Comparison of ENCODE assay signal across 12 cellular contexts in the genomic region with DNA sequence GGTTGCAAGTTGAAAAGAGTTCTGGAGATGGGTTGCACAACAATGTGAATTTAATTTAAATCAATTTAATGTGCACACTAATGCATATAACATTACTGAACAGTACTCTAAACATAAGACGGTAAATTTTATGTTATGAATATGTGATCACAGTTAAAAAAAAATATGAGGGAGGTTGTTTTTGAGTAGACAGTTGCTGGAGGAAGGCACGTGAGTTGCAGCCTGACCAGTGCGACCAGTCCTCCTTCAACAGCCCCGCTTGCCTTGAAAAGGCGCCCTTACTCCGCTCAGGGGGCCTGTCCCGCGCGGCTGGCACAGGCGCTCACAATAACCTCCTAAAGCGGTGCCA. TPM values are rescaled to one million over a fixed set of nuclear protein-coding genes. Genes with fewer than 3 reads are reported as not detected.
DNase-seq lines count a peak whose midpoint lies in the region; ATAC-seq, FAIRE-seq and TF ChIP-seq lines count a peak whose summit lies in the region.
"Had no signal": no experiment of that assay in that cellular context is flagged by ENCODE, and none has a peak within 500 bp of the region (broad histone marks: within the 10 kb centered on the region; RNA-seq: fewer than 3 reads in every experiment).

No MANE protein-coding gene starts in this region.

- no peak for FAIRE-seq in small intestine (lab: Jason Lieb, UNC)

- H3K4me3 ChIP-seq in Jurkat, Clone E6-1 (ENCODE audit: low read length): peak overlapping the region; percentile 46; the same call in 1 of the 2 replicates
- H3K4me3 ChIP-seq in colonic mucosa (peak overlapping the region; percentile 27), small intestine (ENCODE audit: low read depth in 1 of 2, low read length in 2 of 2) (peak overlapping the region in 1 of 2 donors; percentile 30), vagina (peak overlapping the region in 1 of 2 donors; percentile 40)
- H3K4me3 ChIP-seq: mucosa of descending colon had no signal

- H3K36me3 ChIP-seq in colonic mucosa: no peaks in the 10 kb centered on the region
- no peaks in the 10 kb centered on the region for H3K36me3 ChIP-seq in small intestine (ENCODE audit: control insufficient read depth in 2 of 2, insufficient read depth in 2 of 2, low read length in 2 of 2)
- no peaks in the 10 kb centered on the region for H3K36me3 ChIP-seq in vagina

- H3K9ac ChIP-seq in colonic mucosa (ENCODE audit: low read depth in 2 of 2, low read length in 2 of 2): no peak overlapping the region

- peak overlapping the region in 6 of 7 donors; percentile 37 to 76 (median 58) for H3K27ac Mint-ChIP-seq in CD14-positive monocyte
- no peak overlapping the region for H3K27ac Mint-ChIP-seq in neural crest cell (ENCODE audit: unreplicated experiment)

- H3K9me3 ChIP-seq in colonic mucosa (no peaks in the 10 kb centered on the region), small intestine (ENCODE audit: control insufficient read depth, low read depth) (no peaks in the 10 kb centered on the region), vagina (no peaks in the 10 kb centered on the region)
- H3K9me3 ChIP-seq: mucosa of descending colon had no signal

- DNase-seq in CD14-positive monocyte (ENCODE audit: low spot score): no peak
- DNase-seq in Jurkat, Clone E6-1 (ENCODE audit: low read depth, low spot score): no peak
- DNase-seq in colonic mucosa: no peak
- no peak for DNase-seq in neural crest cell (ENCODE audit: low read depth, low spot score)
- DNase-seq in stimulated activated CD4-positive, alpha-beta T cell treated with anti-CD3 and anti-CD28 coated beads, Interleukin-2, amount 100 ng/mL, for 48 hours: no peak
- no peak for DNase-seq in small intestine
- no peak for DNase-seq in vagina (ENCODE audit: extremely low spot score in 2 of 2)
- DNase-seq: amniotic stem cell, NCI-H1436 treated with DMSO at 0.1 percent for 48 hours had no signal

- peaks cover 7% of the 10 kb centered on the region for H3K4me1 ChIP-seq in colonic mucosa
- H3K4me1 ChIP-seq in small intestine (ENCODE audit: control insufficient read depth in 2 of 2, insufficient read depth in 1 of 2, low read depth in 1 of 2, low read length in 1 of 2): peaks cover 0 to 4% of the 10 kb centered on the region in 2 donors
- H3K4me1 ChIP-seq in vagina: peaks cover 13% of the 10 kb centered on the region

- intact Hi-C loops in CD14-positive monocyte (cut with micrococcal nuclease) (no loop called here), colonic mucosa (cut with DNase I) (no loop called here), vagina (cut with DNase I) (no loop called here)

- H3K36me3 Mint-ChIP-seq in CD14-positive monocyte (peaks cover 8 to 16% of the 10 kb centered on the region in 2 donors), neural crest cell (ENCODE audit: low read depth) (no peaks in the 10 kb centered on the region)

- TF ChIP-seq CTCF in CD14-positive monocyte (IDR thresholded peaks at IDR 0.05): no peak
- no peak for TF ChIP-seq CTCF in colonic mucosa (IDR thresholded peaks at IDR 0.05)
- no peak for TF ChIP-seq CTCF in neural crest cell (conservative IDR thresholded peaks at IDR 0.05)
- no peak for TF ChIP-seq CTCF in vagina (IDR thresholded peaks at IDR 0.05)

- H3K4me3 Mint-ChIP-seq in CD14-positive monocyte (peak overlapping the region; percentile 77 to 78), neural crest cell (peak overlapping the region; percentile 71)

- H3K27me3 Mint-ChIP-seq in CD14-positive monocyte (ENCODE audit: low read depth in 3 of 3): peaks cover 7 to 22% (median 19%) of the 10 kb centered on the region in 3 donors
- H3K27me3 Mint-ChIP-seq in neural crest cell (ENCODE audit: low read depth): peaks cover 71% of the 10 kb centered on the region

- H3K4me1 Mint-ChIP-seq in CD14-positive monocyte (peaks cover 64% of the 10 kb centered on the region), neural crest cell (peaks cover 39% of the 10 kb centered on the region)

- 3 to 8% (median 4%) methylated on average over 11 of the region's 11 CpGs for WGBS in small intestine, 3 donors

- no peak for TF ChIP-seq POLR2A in vagina (IDR thresholded peaks at IDR 0.05)

- no peak overlapping the region for H3K27ac ChIP-seq in colonic mucosa
- H3K27ac ChIP-seq in small intestine (ENCODE audit: low read depth in 1 of 2, low read length in 1 of 2): no peak overlapping the region
- no peak overlapping the region for H3K27ac ChIP-seq in vagina

- H3K9me3 Mint-ChIP-seq in CD14-positive monocyte (peaks cover 0 to 4% (median 0%) of the 10 kb centered on the region in 7 donors), neural crest cell (no peaks in the 10 kb centered on the region)

- ATAC-seq in GM19328 (IDR thresholded peaks at IDR 0.05; ENCODE audit: unreplicated experiment): no peak
- ATAC-seq: SK-N-SH treated with all-trans-retinoic acid at 6 μM for 48 hours had no signal

- H3K27me3 ChIP-seq in colonic mucosa (peaks cover 58% of the 10 kb centered on the region), small intestine (ENCODE audit: control insufficient read depth in 2 of 2, insufficient read depth in 2 of 2, low read length in 2 of 2) (peaks cover 20 to 41% of the 10 kb centered on the region in 2 donors), vagina (peaks cover 6% of the 10 kb centered on the region)

RNA-seq across cellular contexts. Expression of a gene that starts 0.3 kb away (rescaled TPM):
- polyA plus RNA-seq in CD14-positive monocyte (10 to 100 TPM; 20.0 to 40.7 TPM), small intestine (not detected)
- 2.6 TPM for polyA plus RNA-seq in Jurkat, Clone E6-1 (2012; ENCODE audit: insufficient read depth, insufficient read length)
- total RNA-seq in colonic mucosa (not detected), neural crest cell (5.4 and 8.4 TPM in 2 replicates), vagina (not detected)
- total RNA-seq: mucosa of descending colon had no signal

RNA-seq across cellular contexts. Expression of a gene that starts 43.9 kb away (rescaled TPM):
- polyA plus RNA-seq in CD14-positive monocyte: not detected
- polyA plus RNA-seq in Jurkat, Clone E6-1 (2012; ENCODE audit: insufficient read depth, insufficient read length): not detected
- not detected for total RNA-seq in colonic mucosa
- 5.4 TPM in 2 replicates for total RNA-seq in neural crest cell
- polyA plus RNA-seq in small intestine: not detected
- not detected for total RNA-seq in vagina
- total RNA-seq: mucosa of descending colon had no signal
